In the genomic region with DNA sequence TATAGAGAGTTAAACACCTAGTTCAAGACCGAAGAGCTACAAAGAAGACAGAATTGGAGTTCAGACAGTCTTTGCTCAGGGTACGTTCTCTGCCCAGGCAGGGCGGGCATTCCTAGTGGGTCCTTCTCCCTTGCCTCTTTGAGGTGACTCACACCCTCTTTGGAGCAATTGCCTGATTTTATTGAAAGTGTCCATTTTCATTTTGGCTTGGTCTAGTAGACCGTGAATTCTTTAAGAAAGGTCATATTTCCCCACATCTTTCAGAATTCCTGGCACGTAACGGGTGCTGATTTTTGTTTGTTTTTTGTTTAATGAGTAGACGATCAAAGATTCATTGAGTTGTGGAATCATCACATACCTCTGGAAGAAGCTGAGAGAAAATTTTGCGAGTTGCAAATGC, we compare ENCODE assay signal across 23 cellular contexts.
"Had no signal": no experiment of that assay in that cellular context is flagged by ENCODE, and none has a peak within 500 bp of the region (broad histone marks: within the 10 kb centered on the region; RNA-seq: fewer than 3 reads in every experiment).

No MANE protein-coding gene starts in this region.

- DNase-seq: activated CD4-positive, alpha-beta T cell treated with anti-CD3 and anti-CD28 coated beads for 48 hours; activated CD4-positive, alpha-beta T cell treated with anti-CD3 and anti-CD28 coated beads, Interleukin-2, amount 50 U/mL, for 4 hours; activated CD4-positive, CD25-positive, alpha-beta regulatory T cell treated with anti-CD3 and anti-CD28 coated beads, Interleukin-2, amount 50 U/mL, for 72 hours; activated CD8-positive, alpha-beta memory T cell treated with anti-CD3 and anti-CD28 coated beads, Interleukin-2, amount 10 ng/mL, durations not matched to agents 7 days and 5 days; activated effector memory CD4-positive, alpha-beta T cell treated with Interleukin-2 at 50 U/mL for 16 hours; activated naive CD4-positive, alpha-beta T cell; activated T-cell treated with anti-CD3 and anti-CD28 coated beads, Interleukin-2, amount 50 U/mL, for 24 hours; amniotic stem cell; Karpas-422; NCI-H1048; NCI-H2029; NCI-H2107; NCI-H2171 treated with DMSO at 0.1 percent for 48 hours; NCI-H524; SIG-M5; T-helper 17 cell; T-helper 9 cell had no signal

- ATAC-seq: activated CD8-positive, alpha-beta memory T cell treated with anti-CD3 and anti-CD28 coated beads, Interleukin-2, amount 10 ng/mL, durations not matched to agents 7 days and 5 days; K562; T-helper 17 cell; WTC11 had no signal

- H3K27me3 ChIP-seq: cardiac muscle cell had no signal

- H3K27me3 Mint-ChIP-seq: activated CD8-positive, alpha-beta memory T cell treated with anti-CD3 and anti-CD28 coated beads, Interleukin-2, amount 10 ng/mL, durations not matched to agents 7 days and 5 days; activated naive CD4-positive, alpha-beta T cell treated with anti-CD3 and anti-CD28 coated beads, Interleukin-2, amount 50 U/mL, for 24 hours; activated T-cell treated with anti-CD3 and anti-CD28 coated beads, Interleukin-2, amount 50 U/mL, for 24 hours; brain; T-helper 17 cell had no signal

- H3K4me1 Mint-ChIP-seq: activated CD8-positive, alpha-beta memory T cell treated with anti-CD3 and anti-CD28 coated beads, Interleukin-2, amount 10 ng/mL, durations not matched to agents 7 days and 5 days; activated naive CD4-positive, alpha-beta T cell treated with anti-CD3 and anti-CD28 coated beads, Interleukin-2, amount 50 U/mL, for 24 hours; T-helper 17 cell; WTC11 had no signal

- H3K9me3 Mint-ChIP-seq: activated naive CD4-positive, alpha-beta T cell treated with anti-CD3 and anti-CD28 coated beads, Interleukin-2, amount 50 U/mL, for 24 hours; activated T-cell treated with anti-CD3 and anti-CD28 coated beads, Interleukin-2, amount 50 U/mL, for 24 hours; brain had no signal

- H3K4me3 Mint-ChIP-seq: activated CD8-positive, alpha-beta memory T cell treated with anti-CD3 and anti-CD28 coated beads, Interleukin-2, amount 10 ng/mL, durations not matched to agents 7 days and 5 days; activated naive CD4-positive, alpha-beta T cell treated with anti-CD3 and anti-CD28 coated beads, Interleukin-2, amount 50 U/mL, for 24 hours; activated T-cell treated with anti-CD3 and anti-CD28 coated beads, Interleukin-2, amount 50 U/mL, for 24 hours; activated T-helper 1 cell treated with anti-CD3 and anti-CD28 coated beads, Interleukin-12 subunit alpha, Interleukin-12 subunit beta, Interleukin-2, Interleukin-4 antibody, amounts not matched to agents 30 ng/mL and 10 ng/mL and 1 ng/mL, durations not matched to agents 14 hours and 24 hours and 36 hours; brain; T-helper 17 cell; WTC11 had no signal

- H3K27ac Mint-ChIP-seq: activated CD8-positive, alpha-beta memory T cell treated with anti-CD3 and anti-CD28 coated beads, Interleukin-2, amount 10 ng/mL, durations not matched to agents 7 days and 5 days; activated naive CD4-positive, alpha-beta T cell treated with anti-CD3 and anti-CD28 coated beads, Interleukin-2, amount 50 U/mL, for 24 hours; activated T-cell treated with anti-CD3 and anti-CD28 coated beads, Interleukin-2, amount 50 U/mL, for 24 hours; activated T-helper 1 cell treated with anti-CD3 and anti-CD28 coated beads, Interleukin-12 subunit alpha, Interleukin-12 subunit beta, Interleukin-2, Interleukin-4 antibody, amounts not matched to agents 30 ng/mL and 10 ng/mL and 1 ng/mL, durations not matched to agents 14 hours and 24 hours and 36 hours; brain; T-helper 17 cell; WTC11 had no signal

- H3K27ac ChIP-seq: cardiac muscle cell had no signal

- H3K4me3 ChIP-seq: cardiac muscle cell, K562 had no signal

- H3K36me3 ChIP-seq: cardiac muscle cell had no signal

- H3K36me3 Mint-ChIP-seq: activated naive CD4-positive, alpha-beta T cell treated with anti-CD3 and anti-CD28 coated beads, Interleukin-2, amount 50 U/mL, for 24 hours; brain had no signal
